7 cellular contexts compared by ENCODE assay signal in the genomic region with DNA sequence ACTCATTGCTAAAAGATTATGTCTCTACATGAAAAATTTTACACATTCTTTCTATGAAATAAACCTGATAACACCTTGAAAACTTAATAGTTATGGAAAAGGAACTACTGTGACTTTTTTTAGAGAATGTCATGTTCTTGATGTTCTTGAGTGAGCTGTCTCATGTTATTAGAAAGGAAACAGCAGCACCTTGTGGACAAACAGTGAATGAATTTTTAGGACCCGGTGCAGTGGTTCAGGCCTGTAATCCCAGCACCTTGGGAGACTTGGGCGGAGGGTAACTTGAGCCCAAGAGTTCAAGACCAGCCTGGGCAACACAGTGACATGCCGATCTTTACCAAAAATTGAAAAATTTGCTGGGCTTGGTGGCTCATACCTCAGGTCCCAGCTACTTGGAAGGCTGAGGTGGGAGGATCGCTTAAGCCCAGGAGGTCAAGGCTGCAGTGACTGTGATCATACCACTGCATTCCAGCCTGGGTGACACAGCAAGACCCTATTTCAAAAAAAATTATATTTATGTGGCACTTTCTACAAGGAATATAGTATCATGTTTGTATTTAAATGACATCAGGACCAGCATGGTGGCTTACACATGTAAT.
DNase-seq lines count a peak whose midpoint lies in the region; ATAC-seq, FAIRE-seq and TF ChIP-seq lines count a peak whose summit lies in the region.
"Not testable (repeated sequence)": the region's sequence is repeated elsewhere in the genome, so short reads cannot be mapped to it uniquely, and the experiment has no call there.

No MANE protein-coding gene starts in this region.

- not testable (repeated sequence) for TF ChIP-seq EP300 in GM12878 (IDR thresholded peaks at IDR 0.05; ENCODE audit: borderline replicate concordance in 1 of 2, control insufficient read depth in 1 of 2, low read depth in 2 of 2, low read length in 2 of 2)

- TF ChIP-seq CTCF in DND-41 (IDR thresholded peaks at IDR 0.05; ENCODE audit: borderline replicate concordance, extremely low read depth, low read length, poor library complexity, severe bottlenecking) (peak; percentile 68), Loucy (conservative IDR thresholded peaks at IDR 0.05; ENCODE audit: low read length) (peak; percentile 55), GM12878 (IDR thresholded peaks at IDR 0.05 in 2 of 3, conservative IDR thresholded peaks at IDR 0.05 in 1 of 3; ENCODE audit: control insufficient read depth in 2 of 3, extremely low read depth in 1 of 3, insufficient read depth in 1 of 3, low read depth in 3 of 3, low read length in 3 of 3) (0 out of 6 replicates have a peak, but pooled peaks of 1 of the 3 experiments have one; percentile 2), fibroblast of pulmonary artery (IDR thresholded peaks at IDR 0.05; ENCODE audit: low read length, missing control alignments) (peak; percentile 9)

- not testable (repeated sequence) for H3F3A ChIP-seq in Loucy (ENCODE audit: low read depth)

- not testable (repeated sequence) for H2AFZ ChIP-seq in DND-41 (ENCODE audit: low read depth, low read length); Loucy (ENCODE audit: low read length); GM12878 (ENCODE audit: control insufficient read depth, low read depth, low read length)

- not testable (repeated sequence) for TF ChIP-seq POLR2A in GM12878 (IDR thresholded peaks at IDR 0.05; ENCODE audit: low read depth, low read length)

- not testable (repeated sequence) for H4K5ac ChIP-seq in mesendoderm (ENCODE audit: low read length)

- not testable (repeated sequence) for H3K79me2 ChIP-seq in DND-41 (ENCODE audit: insufficient read depth, low read length); Loucy (ENCODE audit: insufficient read depth, low read length); GM12878 (ENCODE audit: control insufficient read depth, insufficient read depth, low read length); mesendoderm (ENCODE audit: control insufficient read depth, insufficient read depth, low read length)

- TF ChIP-seq RAD21 in GM12878 (IDR thresholded peaks at IDR 0.05; ENCODE audit: insufficient read depth, low read depth, low read length): peak; percentile 22

- not testable (repeated sequence) for H3K27me3 ChIP-seq in DND-41 (ENCODE audit: insufficient read depth, low read length, poor library complexity); Loucy (ENCODE audit: insufficient read depth, low read length, poor library complexity, severe bottlenecking); GM12878 (replicated peaks in 1 of 2; ENCODE audit: control insufficient read depth in 2 of 2, insufficient read depth in 2 of 2, low read length in 1 of 2); mesendoderm (ENCODE audit: insufficient read depth, low read length, poor library complexity)

- peaks cover 30% of the 10 kb centered on the region for H3K4me1 ChIP-seq in DND-41 (ENCODE audit: insufficient read depth, low read length)
- not testable (repeated sequence) for H3K4me1 ChIP-seq in Loucy (ENCODE audit: insufficient read depth, low read length, poor library complexity, severe bottlenecking); GM12878 (ENCODE audit: control insufficient read depth, insufficient read depth, low read length); mesendoderm (ENCODE audit: control insufficient read depth, low read depth, low read length)

- not testable (repeated sequence) for H3K4ac ChIP-seq in mesendoderm (ENCODE audit: low read depth, low read length)

- ATAC-seq in DND-41 (ENCODE audit: insufficient read depth, low read depth); GM12878: not testable (repeated sequence)

- in situ Hi-C loops in GM12878 (cut with MboI): not testable (repeated sequence)

- not testable (repeated sequence) for FAIRE-seq in GM12878 (lab: Jason Lieb, UNC)

- H2BK15ac ChIP-seq in mesendoderm (replicated peaks; ENCODE audit: low read depth): not testable (repeated sequence)

- DNase-seq in DND-41 (peak; percentile 68), H4 (ENCODE audit: low spot score) (peak; percentile 62), RKO (ENCODE audit: low spot score) (peak; percentile 72), fibroblast of pulmonary artery (ENCODE audit: low read depth) (peak; percentile 28), mesendoderm (peak; percentile 24)
- DNase-seq in GM12878 (ENCODE audit: low read depth, low spot score): not testable (repeated sequence)

- H4K8ac ChIP-seq in mesendoderm (ENCODE audit: low read depth, low read length): not testable (repeated sequence)

- not testable (repeated sequence) for H2AK5ac ChIP-seq in mesendoderm (ENCODE audit: low read length)

- 16% methylated on average over 4 of the region's 4 CpGs for WGBS in GM12878 (ENCODE audit: insufficient coverage, insufficient replicate concordance, low lambda C conversion rate, missing lambda C conversion rate)
- no CpG with 5 or more reads among the region's 4 CpGs for WGBS in mesendoderm (ENCODE audit: extremely low coverage, insufficient coverage, low lambda C conversion rate)

- H3K9ac ChIP-seq in DND-41 (ENCODE audit: low read depth, low read length); Loucy (ENCODE audit: low read depth, low read length, poor library complexity, severe bottlenecking); GM12878 (ENCODE audit: control insufficient read depth, insufficient read depth, low read length); mesendoderm (ENCODE audit: low read length): not testable (repeated sequence)

- POLR2A ChIA-PET in GM12878 (lab: Charles Lee): not testable (repeated sequence)

- SMC1A ChIA-PET in GM12878 (lab: Charles Lee; ENCODE audit: uncharacterized antibody, unreplicated experiment): not testable (repeated sequence)

- H2BK120ac ChIP-seq in mesendoderm (ENCODE audit: low read depth, low read length): not testable (repeated sequence)

- CTCF ChIA-PET in GM12878 (lab: Yijun Ruan, JAX): not testable (repeated sequence)

- not testable (repeated sequence) for H3K9me3 ChIP-seq in DND-41 (ENCODE audit: insufficient read depth, low read length, severe bottlenecking); Loucy (ENCODE audit: insufficient read depth, low read depth, low read length); GM12878 (replicated peaks; ENCODE audit: control insufficient read depth, insufficient read depth, low read length)

- not testable (repeated sequence) for H3K4me2 ChIP-seq in DND-41 (ENCODE audit: insufficient read depth, low read length); Loucy (ENCODE audit: low read depth, low read length, poor library complexity, severe bottlenecking); GM12878 (ENCODE audit: control insufficient read depth, insufficient read depth); mesendoderm (ENCODE audit: low read length)

- not testable (repeated sequence) for H3K27ac ChIP-seq in DND-41 (ENCODE audit: low read length); GM12878 (ENCODE audit: control insufficient read depth, insufficient read depth); mesendoderm (ENCODE audit: low read depth, low read length)

- not testable (repeated sequence) for H3K18ac ChIP-seq in mesendoderm (ENCODE audit: low read length)

- RAD21 ChIA-PET in GM12878 (lab: Charles Lee; ENCODE audit: unreplicated experiment): not testable (repeated sequence)

- not testable (repeated sequence) for BruUV-seq in GM12878 (replicated peaks; lab: Mats Ljungman, UMichigan)

- H3K4me3 ChIP-seq in DND-41 (ENCODE audit: low read depth in 1 of 2, low read length in 2 of 2); Loucy (ENCODE audit: low read length, poor library complexity, severe bottlenecking); GM12878; fibroblast of pulmonary artery (replicated peaks; ENCODE audit: low read depth, low read length); mesendoderm (ENCODE audit: low read length): not testable (repeated sequence)

- intact Hi-C loops in GM12878 (cut with micrococcal nuclease; ENCODE audit: unreplicated experiment): not testable (repeated sequence)

- H3K79me1 ChIP-seq in mesendoderm (ENCODE audit: low read length): not testable (repeated sequence)

- not testable (repeated sequence) for H4K20me1 ChIP-seq in DND-41 (ENCODE audit: insufficient read depth, low read length); Loucy (ENCODE audit: insufficient read depth, low read length, poor library complexity, severe bottlenecking); GM12878 (ENCODE audit: control insufficient read depth, insufficient read depth)

- not testable (repeated sequence) for H3K23ac ChIP-seq in mesendoderm (ENCODE audit: low read length)

- H3K9me2 ChIP-seq in Loucy (replicated peaks; ENCODE audit: low read depth, low read length): not testable (repeated sequence)

- H2BK5ac ChIP-seq in mesendoderm (ENCODE audit: low read length): not testable (repeated sequence)

- not testable (repeated sequence) for H3K36me3 ChIP-seq in DND-41 (ENCODE audit: insufficient read depth, low read length); Loucy (ENCODE audit: insufficient read depth, low read length); GM12878 (ENCODE audit: control insufficient read depth in 2 of 2, insufficient read depth in 2 of 2, low read length in 1 of 2); mesendoderm (ENCODE audit: control insufficient read depth, insufficient read depth, low read length)

- H3K56ac ChIP-seq in mesendoderm (ENCODE audit: low read length): not testable (repeated sequence)
